Comparison of ENCODE assay signal across 1 cellular context in genomic region chr3:122271246-122271898, GRCh38.
TF ChIP-seq lines count a peak whose summit lies in the region.

No MANE protein-coding gene starts in this region.

TF ChIP-seq in GM12878, 131 proteins besides CTCF, POLR2A, EP300 and RAD21 (continued from another document and continues in another):
- peak; percentile 35 for TF ChIP-seq PBX3 (IDR thresholded peaks at IDR 0.05; ENCODE audit: insufficient replicate concordance, low read depth, low read length)
- peak; percentile 86 for TF ChIP-seq MEF2A (IDR thresholded peaks at IDR 0.05; ENCODE audit: insufficient read depth, low read depth, low read length)
- TF ChIP-seq MYC (IDR thresholded peaks at IDR 0.05; ENCODE audit: insufficient read depth, insufficient read length, insufficient replicate concordance, low read length, severe bottlenecking) = no peak
- no peak for TF ChIP-seq EZH2 (IDR thresholded peaks at IDR 0.05; ENCODE audit: borderline replicate concordance, control insufficient read depth, low read depth, low read length)
- TF ChIP-seq NFXL1 (IDR thresholded peaks at IDR 0.05; ENCODE audit: borderline replicate concordance) = no peak
- no peak for TF ChIP-seq REST (IDR thresholded peaks at IDR 0.05; ENCODE audit: low read depth, low read length)
- TF ChIP-seq CBX5 (IDR thresholded peaks at IDR 0.05; ENCODE audit: low read depth) = no peak
- TF ChIP-seq BCL11A (IDR thresholded peaks at IDR 0.05; ENCODE audit: low read depth, low read length) = peak; percentile 57; the same call in 1 of the 2 replicates
- no peak for TF ChIP-seq STAT1 (conservative IDR thresholded peaks at IDR 0.05)
- TF ChIP-seq TCF3 (IDR thresholded peaks at IDR 0.05; ENCODE audit: borderline replicate concordance, insufficient read depth, low read depth, low read length) = no peak
- no peak for TF ChIP-seq ZNF592 (IDR thresholded peaks at IDR 0.05)
- peak; percentile 71 to 78; a peak in 2 of 4 replicates for TF ChIP-seq IKZF2 (IDR thresholded peaks at IDR 0.05)
- TF ChIP-seq PML (IDR thresholded peaks at IDR 0.05; ENCODE audit: low read length) = no peak
- TF ChIP-seq KAT2A (conservative IDR thresholded peaks at IDR 0.05; ENCODE audit: control insufficient read depth, low read depth, low read length) = no peak
- no peak for TF ChIP-seq SPI1 (IDR thresholded peaks at IDR 0.05; ENCODE audit: borderline replicate concordance, insufficient read depth, low read depth, low read length)
- TF ChIP-seq CBFB (IDR thresholded peaks at IDR 0.05; ENCODE audit: low read depth) = peak; percentile 87
- peak; percentile 42; the same call in 1 of the 2 replicates for TF ChIP-seq JUNB (IDR thresholded peaks at IDR 0.05)
- TF ChIP-seq FOXM1 (IDR thresholded peaks at IDR 0.05; ENCODE audit: low read depth, low read length) = peak; percentile 63; the same call in 1 of the 2 replicates
- no peak for TF ChIP-seq RFX5 (IDR thresholded peaks at IDR 0.05; ENCODE audit: low read depth, low read length)
- no peak for TF ChIP-seq FOXK2 (IDR thresholded peaks at IDR 0.05)
- peak; percentile 93 for TF ChIP-seq MTA2 (IDR thresholded peaks at IDR 0.05; ENCODE audit: low read depth)
- peak; percentile 96 for TF ChIP-seq MEF2B (IDR thresholded peaks at IDR 0.05; ENCODE audit: partially characterized antibody, poor library complexity, severe bottlenecking)
- TF ChIP-seq USF1 (IDR thresholded peaks at IDR 0.05; ENCODE audit: borderline replicate concordance, extremely low read length, insufficient read depth, low read depth, low read length) = no peak
- TF ChIP-seq MLLT1 (IDR thresholded peaks at IDR 0.05) = peak; percentile 89
- 0 out of 2 replicates have a peak, but pooled peaks have one; percentile 51 for TF ChIP-seq ATF2 (IDR thresholded peaks at IDR 0.05; ENCODE audit: low read length)
- TF ChIP-seq TBL1XR1 (IDR thresholded peaks at IDR 0.05; ENCODE audit: low read depth, low read length) = 0 out of 2 replicates have a peak, but pooled peaks have one; percentile 46
- peak; percentile 44; the same call in 1 of the 3 replicates for TF ChIP-seq POU2F2 (IDR thresholded peaks at IDR 0.05; ENCODE audit: borderline replicate concordance, low read depth, low read length)
- no peak for TF ChIP-seq LARP7 (IDR thresholded peaks at IDR 0.05)
- no peak for TF ChIP-seq FOS (IDR thresholded peaks at IDR 0.05; ENCODE audit: borderline replicate concordance, extremely low read depth, insufficient read length)
- no peak for TF ChIP-seq ZNF207 (IDR thresholded peaks at IDR 0.05; ENCODE audit: borderline replicate concordance)
- 0 out of 2 replicates have a peak, but pooled peaks have one; percentile 49 for TF ChIP-seq ZNF217 (IDR thresholded peaks at IDR 0.05)
- peak; percentile 60 for TF ChIP-seq IKZF1 (conservative IDR thresholded peaks at IDR 0.05)
- TF ChIP-seq BACH1 (IDR thresholded peaks at IDR 0.05; ENCODE audit: borderline replicate concordance) = no peak
- peak; percentile 90 for TF ChIP-seq MYB (IDR thresholded peaks at IDR 0.05; ENCODE audit: borderline replicate concordance, low read depth, low read length)
- TF ChIP-seq SKIL (IDR thresholded peaks at IDR 0.05; ENCODE audit: low read depth, poor library complexity, severe bottlenecking) = no peak
- TF ChIP-seq PKNOX1 (IDR thresholded peaks at IDR 0.05) = peak; percentile 89
- TF ChIP-seq RELB (IDR thresholded peaks at IDR 0.05; ENCODE audit: low read depth) = peak; percentile 56; the same call in 1 of the 2 replicates
- TF ChIP-seq CREM (IDR thresholded peaks at IDR 0.05; ENCODE audit: low read depth) = peak; percentile 68; the same call in 1 of the 2 replicates
- no peak for TF ChIP-seq NFYA (IDR thresholded peaks at IDR 0.05; ENCODE audit: borderline replicate concordance, low read depth, low read length)
- TF ChIP-seq NFIC (IDR thresholded peaks at IDR 0.05; ENCODE audit: low read depth, low read length) = peak; percentile 88; the same call in 1 of the 2 replicates
- TF ChIP-seq RUNX3 (IDR thresholded peaks at IDR 0.05; ENCODE audit: low read length) = peak; percentile 99
- TF ChIP-seq YBX1 (IDR thresholded peaks at IDR 0.05) = 0 out of 2 replicates have a peak, but pooled peaks have one; percentile 46
- TF ChIP-seq SMARCA5 (IDR thresholded peaks at IDR 0.05) = no peak
- peak; percentile 33; the same call in 1 of the 2 replicates for TF ChIP-seq NR2F1 (conservative IDR thresholded peaks at IDR 0.05)
- peak in 1 of 2 experiments; percentile 71; a peak in 2 of 4 replicates for TF ChIP-seq CEBPB (IDR thresholded peaks at IDR 0.05; ENCODE audit: borderline replicate concordance in 1 of 2, low read depth in 2 of 2, low read length in 2 of 2)
- TF ChIP-seq DPF2 (IDR thresholded peaks at IDR 0.05) = peak; percentile 82
